In the genomic region with DNA sequence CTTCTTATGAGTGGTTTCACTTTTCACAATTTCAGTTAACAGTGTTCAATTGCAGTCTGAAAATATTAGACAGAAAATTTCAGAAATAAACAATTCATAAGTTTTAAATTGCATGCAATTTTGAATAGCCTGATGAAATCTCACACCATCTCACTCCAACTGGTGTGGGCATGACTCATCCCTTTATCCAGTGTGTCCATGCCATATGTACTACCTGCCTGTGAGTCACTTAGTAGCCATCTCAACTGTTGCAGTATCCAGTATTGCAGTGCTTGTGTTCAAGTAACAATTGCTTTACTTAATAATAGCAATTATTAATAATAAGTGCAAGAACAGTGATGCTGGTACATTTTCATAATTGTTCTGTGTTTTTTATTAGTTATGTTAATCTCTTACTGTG, we compare ENCODE assay signal across 17 cellular contexts.
DNase-seq lines count a peak whose midpoint lies in the region; ATAC-seq, FAIRE-seq and TF ChIP-seq lines count a peak whose summit lies in the region.
"Had no signal": no experiment of that assay in that cellular context is flagged by ENCODE, and none has a peak within 500 bp of the region (broad histone marks: within the 10 kb centered on the region; RNA-seq: fewer than 3 reads in every experiment).

No MANE protein-coding gene starts in this region.

- H3K27me3 Mint-ChIP-seq in astrocyte (ENCODE audit: low read depth, unreplicated experiment) (no peaks in the 10 kb centered on the region), chondrocyte (ENCODE audit: low read depth) (peaks cover 8% of the 10 kb centered on the region)
- H3K27me3 Mint-ChIP-seq: B cell, T-cell had no signal

- no peak for FAIRE-seq in astrocyte (lab: Jason Lieb, UNC)
- FAIRE-seq: kidney had no signal

- H3K79me2 ChIP-seq in astrocyte (ENCODE audit: insufficient read depth, low read length), result no peaks in the 10 kb centered on the region

- no peaks in the 10 kb centered on the region for H3K36me3 Mint-ChIP-seq in astrocyte (ENCODE audit: low read depth, unreplicated experiment)
- no peaks in the 10 kb centered on the region for H3K36me3 Mint-ChIP-seq in chondrocyte (ENCODE audit: low read depth)
- H3K36me3 Mint-ChIP-seq: brain, T-cell had no signal

- H3K27ac ChIP-seq in astrocyte (ENCODE audit: low read depth, low read length) (no peak overlapping the region), sigmoid colon (no peak overlapping the region)

- no peaks in the 10 kb centered on the region for H4K20me1 ChIP-seq in astrocyte (ENCODE audit: insufficient read depth, low read length)

- ATAC-seq in GM19324 (IDR thresholded peaks at IDR 0.05; ENCODE audit: low FRiP score, unreplicated experiment), result no peak
- ATAC-seq: activated T-cell treated with anti-CD3 and anti-CD28 coated beads, Interleukin-2, amount 50 U/mL, for 72 hours; esophagus mucosa; T-cell had no signal

- H3K4me3 ChIP-seq in astrocyte (ENCODE audit: insufficient read depth, low read depth, low read length), result no peak overlapping the region
- no peak overlapping the region for H3K4me3 ChIP-seq in sigmoid colon

- DNase-seq in AG20443 (ENCODE audit: low spot score) (peak; percentile 17), HPDE6-E6E7 (ENCODE audit: extremely low spot score) (peak; percentile 63), astrocyte (ENCODE audit: low read depth) (peak; percentile 75), glomerular visceral epithelial cell (ENCODE audit: extremely low spot score) (peak; percentile 58), HUDEP-2 (lab: John Stamatoyannopoulos, UW; ENCODE audit: unreplicated experiment in 76 of 76) (no peak), sigmoid colon (no peak), chondrocyte (ENCODE audit: low spot score) (no peak)
- DNase-seq: activated T-cell treated with anti-CD3 and anti-CD28 coated beads, Interleukin-2, amount 50 U/mL, for 72 hours; kidney; NCI-H1694 treated with DMSO at 0.1 percent for 48 hours; stimulated activated CD4-positive, alpha-beta T cell treated with anti-CD3 and anti-CD28 coated beads, Interleukin-4, amount 100 ng/mL, for 4 hours; stimulated activated naive CD4-positive, alpha-beta T cell treated with Interleukin-2 at 50 U/mL for 16 hours; T-cell had no signal

- no peak overlapping the region for H3K9ac ChIP-seq in astrocyte (ENCODE audit: low read length)

- intact Hi-C loops in sigmoid colon (cut with DNase I), result no loop called here

- no peak overlapping the region for H3K4me2 ChIP-seq in astrocyte (ENCODE audit: low read length)

- H3K9me3 ChIP-seq in astrocyte (ENCODE audit: insufficient read depth, low read depth, low read length) (no peaks in the 10 kb centered on the region), sigmoid colon (no peaks in the 10 kb centered on the region)

- no peak for TF ChIP-seq CTCF in astrocyte (IDR thresholded peaks at IDR 0.05; ENCODE audit: insufficient read depth, low read depth, low read length)
- TF ChIP-seq CTCF in sigmoid colon (IDR thresholded peaks at IDR 0.05), result no peak
- no peak for TF ChIP-seq CTCF in chondrocyte (IDR thresholded peaks at IDR 0.05)

- H3K27ac Mint-ChIP-seq in astrocyte (ENCODE audit: unreplicated experiment), result peak overlapping the region; percentile 93
- H3K27ac Mint-ChIP-seq in chondrocyte (ENCODE audit: unreplicated experiment), result no peak overlapping the region
- H3K27ac Mint-ChIP-seq: activated T-cell treated with anti-CD3 and anti-CD28 coated beads, Interleukin-2, amount 50 U/mL, for 72 hours; B cell; brain; T-cell had no signal

- TF ChIP-seq EP300 in sigmoid colon (IDR thresholded peaks at IDR 0.05), result no peak

- H3K27me3 ChIP-seq in astrocyte (ENCODE audit: insufficient read depth, low read length), result no peaks in the 10 kb centered on the region
- no peaks in the 10 kb centered on the region for H3K27me3 ChIP-seq in sigmoid colon

- H3K9me3 Mint-ChIP-seq in astrocyte (ENCODE audit: unreplicated experiment), result no peaks in the 10 kb centered on the region
- H3K9me3 Mint-ChIP-seq in chondrocyte (ENCODE audit: low read depth), result no peaks in the 10 kb centered on the region

- TF ChIP-seq POLR2A in sigmoid colon (IDR thresholded peaks at IDR 0.05), result no peak

- H3K4me1 ChIP-seq in astrocyte (ENCODE audit: insufficient read depth, low read length) (no peaks in the 10 kb centered on the region), sigmoid colon (no peaks in the 10 kb centered on the region)

- no peak overlapping the region for H3K4me3 Mint-ChIP-seq in astrocyte (ENCODE audit: unreplicated experiment)
- no peak overlapping the region for H3K4me3 Mint-ChIP-seq in chondrocyte (ENCODE audit: unreplicated experiment)
- H3K4me3 Mint-ChIP-seq: activated T-cell treated with anti-CD3 and anti-CD28 coated beads, Interleukin-2, amount 50 U/mL, for 72 hours; B cell; brain; T-cell had no signal

- H3K4me1 Mint-ChIP-seq in astrocyte (ENCODE audit: low read depth, unreplicated experiment) (no peaks in the 10 kb centered on the region), chondrocyte (ENCODE audit: low read depth) (no peaks in the 10 kb centered on the region)
- H3K4me1 Mint-ChIP-seq: B cell, T-cell had no signal

- H2AFZ ChIP-seq in astrocyte (ENCODE audit: low read depth, low read length), result no peak overlapping the region

- H3K36me3 ChIP-seq in astrocyte (ENCODE audit: insufficient read depth, low read length) (no peaks in the 10 kb centered on the region), sigmoid colon (no peaks in the 10 kb centered on the region)

Comparison
In these comparisons a context has a peak if more than half of its experiments do, and no peak if none do; other contexts are left out.
1. DNase-seq: peak in AG20443 (single experiment), HPDE6-E6E7 (single experiment), astrocyte (single experiment) and glomerular visceral epithelial cell (single experiment); none in HUDEP-2 (0 of 76), sigmoid colon (single experiment) and chondrocyte (single experiment).